In genomic region chr11:77175869-77176539, GRCh38 we compare ENCODE assay signal across 10 cellular contexts. TPM values are rescaled to one million over a fixed set of nuclear protein-coding genes. Genes with fewer than 3 reads are reported as not detected.
DNase-seq lines count a peak whose midpoint lies in the region; ATAC-seq and TF ChIP-seq lines count a peak whose summit lies in the region.
"Had no signal": no experiment of that assay in that cellular context is flagged by ENCODE, and none has a peak within 500 bp of the region (broad histone marks: within the 10 kb centered on the region; RNA-seq: fewer than 3 reads in every experiment).

No MANE protein-coding gene starts in this region.

- no peak for TF ChIP-seq CTCF in activated B cell treated with CpG ODN at 0.5 μM for 24 hours (IDR thresholded peaks at IDR 0.05)

- intact Hi-C loops in activated B cell treated with CpG ODN at 0.5 μM for 24 hours (cut with micrococcal nuclease): no loop called here

- peak; percentile 14 for ATAC-seq in activated B cell treated with CpG ODN at 0.5 μM for 24 hours (ENCODE audit: low read depth)
- ATAC-seq in stimulated activated naive B cell treated with anti-CD40 and anti-IgM and Interleukin-4, amounts not matched to agents 10 μg/mL and 1 μg/mL and 100 μg/mL, for 72 hours (replicated peaks): peak; percentile 49 to 59
- ATAC-seq in effector memory CD8-positive, alpha-beta T cell (replicated peaks): no peak

- DNase-seq in DMS 273 (lab: John Stamatoyannopoulos, UW; ENCODE audit: unreplicated experiment) (peak; percentile 12), DMS 273 treated with DMSO at 0.1 percent for 48 hours (lab: John Stamatoyannopoulos, UW) (no peak), activated B cell treated with CpG ODN at 0.5 μM for 24 hours (no peak), islet precursor cell (peak; percentile 79), NCI-H2081 (lab: John Stamatoyannopoulos, UW) (no peak), foreskin melanocyte (no peak)
- no peak for DNase-seq in stimulated activated naive B cell treated with anti-CD40 and anti-IgM and Interleukin-4, amounts not matched to agents 10 μg/mL and 1 μg/mL and 100 μg/mL, for 72 hours
- no peak for DNase-seq in effector memory CD8-positive, alpha-beta T cell
- DNase-seq: NCI-H69, T1000 had no signal

- H3K4me3 Mint-ChIP-seq in activated B cell treated with CpG ODN at 0.5 μM for 24 hours: no peak overlapping the region
- no peak overlapping the region for H3K4me3 Mint-ChIP-seq in stimulated activated naive B cell treated with anti-CD40 and anti-IgM and Interleukin-4, amounts not matched to agents 10 μg/mL and 1 μg/mL and 100 μg/mL, for 72 hours
- no peak overlapping the region for H3K4me3 Mint-ChIP-seq in effector memory CD8-positive, alpha-beta T cell

- H3K9me3 Mint-ChIP-seq in activated B cell treated with CpG ODN at 0.5 μM for 24 hours: no peaks in the 10 kb centered on the region
- H3K9me3 Mint-ChIP-seq in stimulated activated naive B cell treated with anti-CD40 and anti-IgM and Interleukin-4, amounts not matched to agents 10 μg/mL and 1 μg/mL and 100 μg/mL, for 72 hours: peaks cover 2 to 6% of the 10 kb centered on the region in 2 donors
- peaks cover 3 to 5% of the 10 kb centered on the region in 2 donors for H3K9me3 Mint-ChIP-seq in effector memory CD8-positive, alpha-beta T cell

- CTCF ChIA-PET in activated B cell treated with CpG ODN at 0.5 μM for 24 hours (lab: Charles Lee): interaction anchor here (1.0 kb wide), 1 partner anchor 10 kb away, joined by 4 read pairs; no protein-coding TSS in a partner anchor

- peaks cover 15% of the 10 kb centered on the region for H3K4me1 Mint-ChIP-seq in activated B cell treated with CpG ODN at 0.5 μM for 24 hours
- peaks cover 6 to 18% of the 10 kb centered on the region in 2 donors for H3K4me1 Mint-ChIP-seq in stimulated activated naive B cell treated with anti-CD40 and anti-IgM and Interleukin-4, amounts not matched to agents 10 μg/mL and 1 μg/mL and 100 μg/mL, for 72 hours
- H3K4me1 Mint-ChIP-seq in effector memory CD8-positive, alpha-beta T cell (ENCODE audit: low read depth in 2 of 2): peaks cover 0 to 2% of the 10 kb centered on the region in 2 donors

- no peaks in the 10 kb centered on the region for H3K36me3 Mint-ChIP-seq in activated B cell treated with CpG ODN at 0.5 μM for 24 hours (ENCODE audit: low read depth)
- H3K36me3 Mint-ChIP-seq in stimulated activated naive B cell treated with anti-CD40 and anti-IgM and Interleukin-4, amounts not matched to agents 10 μg/mL and 1 μg/mL and 100 μg/mL, for 72 hours: no peaks in the 10 kb centered on the region
- H3K36me3 Mint-ChIP-seq in effector memory CD8-positive, alpha-beta T cell (ENCODE audit: insufficient read depth): peaks cover 8% of the 10 kb centered on the region

- POLR2A ChIA-PET in activated B cell treated with CpG ODN at 0.5 μM for 24 hours (lab: Charles Lee): no interaction called here

- no peaks in the 10 kb centered on the region for H3K27me3 Mint-ChIP-seq in activated B cell treated with CpG ODN at 0.5 μM for 24 hours
- peaks cover 0 to 6% of the 10 kb centered on the region in 2 donors for H3K27me3 Mint-ChIP-seq in stimulated activated naive B cell treated with anti-CD40 and anti-IgM and Interleukin-4, amounts not matched to agents 10 μg/mL and 1 μg/mL and 100 μg/mL, for 72 hours
- H3K27me3 Mint-ChIP-seq in effector memory CD8-positive, alpha-beta T cell: peaks cover 0 to 11% of the 10 kb centered on the region in 2 donors

- H3K27ac Mint-ChIP-seq in activated B cell treated with CpG ODN at 0.5 μM for 24 hours: no peak overlapping the region
- peak overlapping the region; percentile 42 for H3K27ac Mint-ChIP-seq in stimulated activated naive B cell treated with anti-CD40 and anti-IgM and Interleukin-4, amounts not matched to agents 10 μg/mL and 1 μg/mL and 100 μg/mL, for 72 hours
- no peak overlapping the region for H3K27ac Mint-ChIP-seq in effector memory CD8-positive, alpha-beta T cell

RNA-seq across cellular contexts. Expression of gene MYO7A, which starts 48.0 kb away (rescaled TPM):
- total RNA-seq in activated B cell treated with CpG ODN at 0.5 μM for 24 hours: 5.1 and 5.4 TPM in 2 replicates

Comparison
In these comparisons a context has a peak if more than half of its experiments do, and no peak if none do; other contexts are left out.
1. DNase-seq: peak in DMS 273 (single experiment) and islet precursor cell (single experiment); none in DMS 273 treated with DMSO at 0.1 percent for 48 hours (single experiment), activated B cell treated with CpG ODN at 0.5 μM for 24 hours (single experiment), stimulated activated naive B cell treated with anti-CD40 and anti-IgM and Interleukin-4, amounts not matched to agents 10 μg/mL and 1 μg/mL and 100 μg/mL, for 72 hours (single experiment), NCI-H2081 (0 of 2), foreskin melanocyte (single experiment) and effector memory CD8-positive, alpha-beta T cell (0 of 3).